14 cellular contexts compared by ENCODE assay signal in genomic region chr19:11198769-11199469, GRCh38. TPM values are rescaled to one million over a fixed set of nuclear protein-coding genes. Genes with fewer than 3 reads are reported as not detected.
DNase-seq lines count a peak whose midpoint lies in the region; ATAC-seq, FAIRE-seq and TF ChIP-seq lines count a peak whose summit lies in the region.
"Had no signal": no experiment of that assay in that cellular context is flagged by ENCODE, and none has a peak within 500 bp of the region (broad histone marks: within the 10 kb centered on the region; RNA-seq: fewer than 3 reads in every experiment).

No MANE protein-coding gene starts in this region.

- no peak overlapping the region for H2BK12ac ChIP-seq in H9 (ENCODE audit: insufficient read length, low read depth, low read length)

- H4K5ac ChIP-seq in H9 (ENCODE audit: insufficient read length, low read depth, low read length): no peak overlapping the region

- H2AFZ ChIP-seq in H9 (ENCODE audit: low read length) (no peak overlapping the region), HepG2 (ENCODE audit: low read length) (no peak overlapping the region), smooth muscle cell (ENCODE audit: low read depth) (no peak overlapping the region)

- no peaks in the 10 kb centered on the region for H3K9me3 Mint-ChIP-seq in H9
- H3K9me3 Mint-ChIP-seq: T-helper 2 cell treated with Interferon-gamma antibody and Interleukin-4, amounts not matched to agents 5 μg/mL and 100 μg/mL, for 36 hours had no signal

- FAIRE-seq in HepG2 (lab: Jason Lieb, UNC): peak; percentile 26
- FAIRE-seq: endometrium, H54 had no signal

- DNase-seq in H9 (no peak), adipocyte (ENCODE audit: low read depth) (no peak), HepG2 (ENCODE audit: low spot score) (no peak), spleen (no peak), testis (no peak), smooth muscle cell (lab: John Stamatoyannopoulos, UW; ENCODE audit: unreplicated experiment) (no peak)
- DNase-seq: stimulated activated CD4-positive, alpha-beta T cell treated with anti-CD3 and anti-CD28 coated beads, Interleukin-15, amount 100 ng/mL, for 24 hours had no signal

- H2AK5ac ChIP-seq in H9 (ENCODE audit: insufficient read length, low read length): no peak overlapping the region

- no peak for TF ChIP-seq EP300 in HepG2 (IDR thresholded peaks at IDR 0.05; ENCODE audit: low read depth in 2 of 2, low read length in 2 of 2)
- no peak for TF ChIP-seq EP300 in HepG2 (CRISPR knock-in tag; IDR thresholded peaks at IDR 0.05; ENCODE audit: borderline replicate concordance)

- H3K27ac ChIP-seq in H9 (ENCODE audit: insufficient read length, low read depth, low read length) (no peak overlapping the region), HepG2 (ENCODE audit: extremely low read length, insufficient read depth, low read length) (no peak overlapping the region), stomach smooth muscle (ENCODE audit: low read length) (peak overlapping the region; percentile 67), spleen (peak overlapping the region in 4 of 8 donors; percentile 9 to 85 (median 82)), testis (peak overlapping the region in 1 of 2 donors; percentile 95), smooth muscle cell (ENCODE audit: low read depth) (no peak overlapping the region)
- H3K27ac ChIP-seq: KMS-11 had no signal

- peaks cover 3 to 30% (median 17%) of the 10 kb centered on the region in 3 experiments; a peak in 5 of 7 replicates for H3K36me3 Mint-ChIP-seq in H9 (ENCODE audit: insufficient read depth in 1 of 3, low read depth in 3 of 3)

- no TSS peak for BruUV-seq in HepG2 (replicated peaks; lab: Mats Ljungman, UMichigan)

- POLR2A ChIA-PET in HepG2 (lab: Yijun Ruan, JAX): interaction anchor here (1.7 kb wide), 1 partner anchor 56 kb away, joined by 21 read pairs; no protein-coding TSS in a partner anchor

- no peak overlapping the region for H4K8ac ChIP-seq in H9 (replicated peaks; ENCODE audit: insufficient read length, low read depth, low read length)

- no peak for TF ChIP-seq CTCF in H9 (conservative IDR thresholded peaks at IDR 0.05)
- no peak for TF ChIP-seq CTCF in HepG2 (CRISPR knock-in tag; IDR thresholded peaks at IDR 0.05)
- no peak for TF ChIP-seq CTCF in spleen (IDR thresholded peaks at IDR 0.05 in 8 of 11, conservative IDR thresholded peaks at IDR 0.05 in 3 of 11)
- no peak for TF ChIP-seq CTCF in testis (IDR thresholded peaks at IDR 0.05)
- no peak for TF ChIP-seq CTCF in smooth muscle cell (IDR thresholded peaks at IDR 0.05; ENCODE audit: borderline replicate concordance, insufficient read depth, poor library complexity, severe bottlenecking)

- H3K4me3 ChIP-seq in adipocyte (ENCODE audit: low read length) (no peak overlapping the region), HepG2 (replicated peaks in 1 of 3; ENCODE audit: insufficient read depth in 1 of 3, low read depth in 2 of 3, low read length in 3 of 3) (no peak overlapping the region), stomach smooth muscle (ENCODE audit: low read length in 2 of 2) (no peak overlapping the region), spleen (no peak overlapping the region), testis (no peak overlapping the region), smooth muscle cell (no peak overlapping the region)

- no peak overlapping the region for H3K23ac ChIP-seq in H9 (ENCODE audit: insufficient read length, low read depth, low read length)

- ATAC-seq in HepG2: no peak
- ATAC-seq in GM19023 (IDR thresholded peaks at IDR 0.05; ENCODE audit: unreplicated experiment): no peak

- H3K56ac ChIP-seq in H9 (ENCODE audit: insufficient read length, low read depth, low read length): no peak overlapping the region

- H3K9me3 ChIP-seq in H9 (ENCODE audit: control insufficient read depth, low read depth, low read length): no peaks in the 10 kb centered on the region
- no peaks in the 10 kb centered on the region for H3K9me3 ChIP-seq in adipocyte (ENCODE audit: control insufficient read depth, low read length)
- no peaks in the 10 kb centered on the region for H3K9me3 ChIP-seq in HepG2 (ENCODE audit: low read length)
- H3K9me3 ChIP-seq in stomach smooth muscle (ENCODE audit: control insufficient read depth in 2 of 2, low read length in 2 of 2): no peaks in the 10 kb centered on the region
- H3K9me3 ChIP-seq in spleen: no peaks in the 10 kb centered on the region
- no peaks in the 10 kb centered on the region for H3K9me3 ChIP-seq in testis
- no peaks in the 10 kb centered on the region for H3K9me3 ChIP-seq in smooth muscle cell (replicated peaks; ENCODE audit: low read depth)

- intact Hi-C loops in HepG2 (cut with micrococcal nuclease; ENCODE audit: unreplicated experiment) (no loop called here), spleen (cut with DNase I; ENCODE audit: low total_unique reads) (no loop called here), testis (cut with DNase I; ENCODE audit: low total_unique reads) (loop anchor here (2.0 kb wide), 1 partner anchor 36 kb away; no protein-coding TSS in a partner anchor)

- no peaks in the 10 kb centered on the region for H3K27me3 ChIP-seq in H9 (ENCODE audit: insufficient read depth, low read length)
- H3K27me3 ChIP-seq in adipocyte (replicated peaks; ENCODE audit: control insufficient read depth, insufficient read depth, low read length): no peaks in the 10 kb centered on the region
- no peaks in the 10 kb centered on the region; a peak in 1 of 5 replicates for H3K27me3 ChIP-seq in HepG2 (ENCODE audit: control insufficient read depth in 1 of 2, insufficient read depth in 2 of 2, low read length in 2 of 2)
- H3K27me3 ChIP-seq in stomach smooth muscle (ENCODE audit: control insufficient read depth in 1 of 2, insufficient read depth in 2 of 2, low read length in 2 of 2): no peaks in the 10 kb centered on the region
- peaks cover 0 to 28% (median 4%) of the 10 kb centered on the region in 7 donors for H3K27me3 ChIP-seq in spleen (replicated peaks in 1 of 7)
- no peaks in the 10 kb centered on the region for H3K27me3 ChIP-seq in testis
- no peaks in the 10 kb centered on the region for H3K27me3 ChIP-seq in smooth muscle cell (ENCODE audit: low read depth)

- H3F3A ChIP-seq in smooth muscle cell (ENCODE audit: low read depth): peaks cover 4% of the 10 kb centered on the region

- H3K4me2 ChIP-seq in H9 (ENCODE audit: insufficient read depth, insufficient read length, low read length) (no peak overlapping the region), HepG2 (ENCODE audit: low read depth, low read length) (no peak overlapping the region), smooth muscle cell (no peak overlapping the region)

- TF ChIP-seq POLR2A in HepG2 (IDR thresholded peaks at IDR 0.05; ENCODE audit: insufficient read depth in 1 of 2, low read depth in 2 of 2, low read length in 2 of 2): no peak
- TF ChIP-seq POLR2A in spleen (IDR thresholded peaks at IDR 0.05): no peak
- TF ChIP-seq POLR2A in testis (IDR thresholded peaks at IDR 0.05): no peak

- H4K20me1 ChIP-seq in H9 (ENCODE audit: control insufficient read depth, insufficient read depth, insufficient read length) (no peaks in the 10 kb centered on the region), HepG2 (ENCODE audit: insufficient read depth, low read length) (no peaks in the 10 kb centered on the region), smooth muscle cell (ENCODE audit: low read depth) (peaks cover 15% of the 10 kb centered on the region)

- no peak overlapping the region for H4K91ac ChIP-seq in H9 (ENCODE audit: insufficient read length, low read depth, low read length)

- H3T11ph ChIP-seq in H9 (ENCODE audit: low read length): no peak overlapping the region

- H2BK15ac ChIP-seq in H9 (ENCODE audit: low read depth, low read length): no peak overlapping the region

- peaks cover 9 to 16% of the 10 kb centered on the region in 2 experiments for H3K4me1 Mint-ChIP-seq in H9

- no peak overlapping the region for H3K14ac ChIP-seq in H9 (ENCODE audit: insufficient read depth, low read length)

- WGBS in H9 (ENCODE audit: extremely low coverage, insufficient read length, low lambda C conversion rate): no CpG with 5 or more reads among the region's 9 CpGs
- WGBS in HepG2 (ENCODE audit: low lambda C conversion rate): 84% methylated on average over 9 of the region's 9 CpGs
- WGBS in spleen, 5 donors: 71 to 86% (median 78%) methylated on average over 9 of the region's 9 CpGs
- 69 to 73% methylated on average over 8 to 9 of the region's 9 CpGs for WGBS in testis, 2 donors
- WGBS in smooth muscle cell (ENCODE audit: low lambda C conversion rate): 58% methylated on average over 9 of the region's 9 CpGs

- peak overlapping the region; percentile 59 to 60; a peak in 3 of 5 replicates for H3K4me3 Mint-ChIP-seq in H9

- H2BK5ac ChIP-seq in H9 (ENCODE audit: insufficient read length, low read length): no peak overlapping the region

- no peak overlapping the region for H3K18ac ChIP-seq in H9 (ENCODE audit: insufficient read length, low read depth, low read length)

- no peak overlapping the region for H2BK20ac ChIP-seq in H9 (ENCODE audit: low read depth, low read length, poor library complexity, severe bottlenecking)

- TF ChIP-seq RAD21 in HepG2 (CRISPR knock-in tag; IDR thresholded peaks at IDR 0.05): no peak

- H3K36me3 ChIP-seq in adipocyte (ENCODE audit: control insufficient read depth, insufficient read depth, low read length, severe bottlenecking): peaks cover 24% of the 10 kb centered on the region
- peaks cover 2 to 9% of the 10 kb centered on the region in 2 experiments; a peak in 1 of 5 replicates for H3K36me3 ChIP-seq in HepG2 (replicated peaks in 1 of 2; ENCODE audit: control insufficient read depth in 1 of 2, insufficient read depth in 2 of 2, low read length in 2 of 2)
- peaks cover 0 to 4% of the 10 kb centered on the region in 2 donors for H3K36me3 ChIP-seq in stomach smooth muscle (ENCODE audit: control insufficient read depth in 2 of 2, insufficient read depth in 2 of 2, low read length in 2 of 2)
- H3K36me3 ChIP-seq in spleen: peaks cover 0 to 37% (median 4%) of the 10 kb centered on the region in 6 donors
- H3K36me3 ChIP-seq in testis (ENCODE audit: low read depth, missing control alignments): no peaks in the 10 kb centered on the region
- H3K36me3 ChIP-seq in smooth muscle cell (ENCODE audit: low read depth): no peaks in the 10 kb centered on the region

- H3K79me2 ChIP-seq in H9 (ENCODE audit: insufficient read depth, low read length) (no peaks in the 10 kb centered on the region), HepG2 (ENCODE audit: insufficient read depth, low read length) (no peaks in the 10 kb centered on the region), smooth muscle cell (ENCODE audit: low read depth) (peaks cover 23% of the 10 kb centered on the region)

- CTCF ChIA-PET in HepG2 (lab: Yijun Ruan, JAX; ENCODE audit: low intra/inter-chr PET ratio, low total read pairs): no interaction called here

- no peak overlapping the region for H2BK120ac ChIP-seq in H9 (ENCODE audit: low read depth, low read length, poor library complexity, severe bottlenecking)

- H3K4ac ChIP-seq in H9 (ENCODE audit: low read depth, low read length): no peak overlapping the region

- no peaks in the 10 kb centered on the region; the same call in 1 of the 2 replicates for H3K4me1 ChIP-seq in H9 (ENCODE audit: insufficient read depth, low read length)
- peaks cover 47% of the 10 kb centered on the region for H3K4me1 ChIP-seq in adipocyte (ENCODE audit: control insufficient read depth, insufficient read depth, low read length)
- peaks cover 18% of the 10 kb centered on the region for H3K4me1 ChIP-seq in HepG2 (ENCODE audit: insufficient read depth, low read length)
- peaks cover 57% of the 10 kb centered on the region for H3K4me1 ChIP-seq in stomach smooth muscle (ENCODE audit: control insufficient read depth, insufficient read depth, low read length)
- H3K4me1 ChIP-seq in spleen: peaks cover 12 to 60% (median 35%) of the 10 kb centered on the region in 6 donors
- H3K4me1 ChIP-seq in testis: peaks cover 29% of the 10 kb centered on the region
- no peaks in the 10 kb centered on the region for H3K4me1 ChIP-seq in smooth muscle cell (ENCODE audit: low read depth)

- H3K9ac ChIP-seq in H9 (ENCODE audit: extremely low read depth, insufficient read length, low read length): no peak overlapping the region
- peak overlapping the region; percentile 71 for H3K9ac ChIP-seq in adipocyte (ENCODE audit: low read length)
- no peak overlapping the region for H3K9ac ChIP-seq in HepG2 (ENCODE audit: insufficient read depth, low read depth, low read length)
- no peak overlapping the region for H3K9ac ChIP-seq in stomach smooth muscle (ENCODE audit: low read length in 2 of 2)
- no peak overlapping the region for H3K9ac ChIP-seq in smooth muscle cell (ENCODE audit: low read depth)
- H3K9ac ChIP-seq: KMS-11 had no signal

- H3K27me3 Mint-ChIP-seq in H9 (ENCODE audit: low read depth): peaks cover 2% of the 10 kb centered on the region; the same call in 1 of the 2 replicates

- no peaks in the 10 kb centered on the region for H3K79me1 ChIP-seq in H9 (ENCODE audit: insufficient read depth, low read depth, low read length, poor library complexity, severe bottlenecking)

- in situ Hi-C loops in HepG2 (cut with HindIII; ENCODE audit: extremely low pct_ligation_motif_present, low pct_unique_long_range_greater_than_20kb): loop anchor here (5.0 kb wide), 1 partner anchor 42 kb away; the partner anchor contains the start of gene SPC24

- H3K27ac Mint-ChIP-seq in H9: no peak overlapping the region
- H3K27ac Mint-ChIP-seq: T-helper 2 cell treated with Interferon-gamma antibody and Interleukin-4, amounts not matched to agents 5 μg/mL and 100 μg/mL, for 36 hours had no signal

- H3K23me2 ChIP-seq in H9 (ENCODE audit: insufficient read length, low read depth, low read length, poor library complexity, severe bottlenecking): peaks cover 4% of the 10 kb centered on the region

RNA-seq across cellular contexts. Expression of gene KANK2, which starts 1.6 kb away (rescaled TPM):
- total RNA-seq in H9 (2021) (42.0 and 44.0 TPM in 2 replicates), HepG2 (2016; rRNA removed; fragmentation: Illumina TruSeq; extraction: Trizol) (11.0 and 12.9 TPM in 2 replicates), spleen (100 to 1,000 TPM in 4 of 7 donors, 10 to 100 TPM in 3; 47.7 to 144 (median 117) TPM), testis (100 to 1,000 TPM in 1 of 2 donors, 10 to 100 TPM in 1; 98.9 to 161 TPM), smooth muscle cell (28.1 and 44.1 TPM in 2 replicates)
- total RNA-seq in HepG2 (2016; cell fraction: cytosol; rRNA removed; fragmentation: Illumina TruSeq; extraction: Trizol; ENCODE audit: low read depth): 1.5 TPM in 2 replicates
- 10.8 and 16.5 TPM in 2 replicates for total RNA-seq in HepG2 (2016; cell fraction: insoluble cytoplasmic fraction; rRNA removed; fragmentation: Illumina TruSeq; extraction: Trizol)
- 6.2 TPM in 2 replicates for total RNA-seq in HepG2 (2016; cell fraction: membrane; rRNA removed; fragmentation: Illumina TruSeq; extraction: Trizol)
- 12.8 and 13.5 TPM in 2 replicates for total RNA-seq in HepG2 (2016; cell fraction: nucleus; rRNA removed; fragmentation: Illumina TruSeq; extraction: Trizol)
- polyA plus RNA-seq in HepG2 (2011; rRNA removed) (5.7 and 6.8 TPM in 2 replicates), spleen (10 to 100 TPM; 16.3 to 34.9 (median 20.1) TPM), testis (ENCODE audit: insufficient read depth, low read depth, low replicate concordance) (77.7 TPM), smooth muscle cell (31.9 and 32.0 TPM in 2 replicates)
- polyA plus RNA-seq in HepG2 (2011; cell fraction: cytosol; rRNA removed): 4.3 and 5.1 TPM in 2 replicates
- polyA plus RNA-seq in HepG2 (2011; cell fraction: nucleus; rRNA removed): 21.5 and 24.8 TPM in 2 replicates
- 7.1 and 11.3 TPM in 2 replicates for polyA plus RNA-seq in HepG2 (2012)
- 0.79 and 1.2 TPM in 2 replicates for polyA plus RNA-seq in HepG2 (2016; cell fraction: cytosol; fragmentation: Illumina TruSeq; extraction: Trizol; ENCODE audit: low read depth)
- polyA plus RNA-seq in HepG2 (2016; cell fraction: insoluble cytoplasmic fraction; fragmentation: Illumina TruSeq; extraction: Trizol; ENCODE audit: low read depth): 8.4 and 13.7 TPM in 2 replicates
- polyA plus RNA-seq in HepG2 (2016; cell fraction: membrane; fragmentation: Illumina TruSeq; extraction: Trizol; ENCODE audit: low read depth): 2.9 and 3.9 TPM in 2 replicates
- 27.2 and 28.0 TPM in 2 replicates for polyA plus RNA-seq in HepG2 (2016; cell fraction: nucleus; fragmentation: Illumina TruSeq; extraction: Trizol; ENCODE audit: insufficient read depth, low read depth)
- 25.5 and 78.0 TPM in 2 replicates for polyA minus RNA-seq in HepG2 (2011; rRNA and poly(A)+ RNA removed; ENCODE audit: low replicate concordance)
- polyA minus RNA-seq in HepG2 (2011; cell fraction: cytosol; rRNA and poly(A)+ RNA removed): 8.5 and 9.8 TPM in 2 replicates
- polyA minus RNA-seq in HepG2 (2011; cell fraction: nucleus; rRNA and poly(A)+ RNA removed): 5.2 and 9.0 TPM in 2 replicates

RNA-seq across cellular contexts. Expression of gene ANGPTL8, which starts 40.5 kb away (rescaled TPM):
- not detected in 2 replicates for total RNA-seq in H9 (2021)
- 9.8 and 27.3 TPM in 2 replicates for total RNA-seq in HepG2 (2016; rRNA removed; fragmentation: Illumina TruSeq; extraction: Trizol)
- 8.5 and 9.2 TPM in 2 replicates for total RNA-seq in HepG2 (2016; cell fraction: cytosol; rRNA removed; fragmentation: Illumina TruSeq; extraction: Trizol; ENCODE audit: low read depth)
- total RNA-seq in HepG2 (2016; cell fraction: insoluble cytoplasmic fraction; rRNA removed; fragmentation: Illumina TruSeq; extraction: Trizol): 10.0 and 28.0 TPM in 2 replicates
- 4.7 and 6.0 TPM in 2 replicates for total RNA-seq in HepG2 (2016; cell fraction: membrane; rRNA removed; fragmentation: Illumina TruSeq; extraction: Trizol)
- 17.9 and 23.8 TPM in 2 replicates for total RNA-seq in HepG2 (2016; cell fraction: nucleus; rRNA removed; fragmentation: Illumina TruSeq; extraction: Trizol)
- polyA plus RNA-seq in HepG2 (2011; rRNA removed): 243 and 436 TPM in 2 replicates
- polyA plus RNA-seq in HepG2 (2011; cell fraction: cytosol; rRNA removed): 348 and 360 TPM in 2 replicates
- 144 and 221 TPM in 2 replicates for polyA plus RNA-seq in HepG2 (2011; cell fraction: nucleus; rRNA removed)
- polyA plus RNA-seq in HepG2 (2012): 51.8 and 140 TPM in 2 replicates
- polyA plus RNA-seq in HepG2 (2016; cell fraction: cytosol; fragmentation: Illumina TruSeq; extraction: Trizol; ENCODE audit: low read depth): 5.4 and 8.8 TPM in 2 replicates
- polyA plus RNA-seq in HepG2 (2016; cell fraction: insoluble cytoplasmic fraction; fragmentation: Illumina TruSeq; extraction: Trizol; ENCODE audit: low read depth): 8.3 and 9.3 TPM in 2 replicates
- polyA plus RNA-seq in HepG2 (2016; cell fraction: membrane; fragmentation: Illumina TruSeq; extraction: Trizol; ENCODE audit: low read depth): 5.7 and 6.0 TPM in 2 replicates
- 33.3 and 34.8 TPM in 2 replicates for polyA plus RNA-seq in HepG2 (2016; cell fraction: nucleus; fragmentation: Illumina TruSeq; extraction: Trizol; ENCODE audit: insufficient read depth, low read depth)
- 46.9 TPM in 1 of 2 replicates, not detected in the other for polyA minus RNA-seq in HepG2 (2011; rRNA and poly(A)+ RNA removed; ENCODE audit: low replicate concordance)
- polyA minus RNA-seq in HepG2 (2011; cell fraction: cytosol; rRNA and poly(A)+ RNA removed): 34.2 and 44.2 TPM in 2 replicates
- 16.1 and 21.8 TPM in 2 replicates for polyA minus RNA-seq in HepG2 (2011; cell fraction: nucleus; rRNA and poly(A)+ RNA removed)
- total RNA-seq in spleen: not detected
- under 1 TPM in 1 of 3 donors, not detected in 2; 0.30 TPM for polyA plus RNA-seq in spleen
- not detected for total RNA-seq in testis
- polyA plus RNA-seq in testis (ENCODE audit: insufficient read depth, low read depth, low replicate concordance): not detected
- total RNA-seq in smooth muscle cell: 0.54 TPM in 1 of 2 replicates, not detected in the other
- 0.48 and 0.80 TPM in 2 replicates for polyA plus RNA-seq in smooth muscle cell
- total RNA-seq: myocyte had no signal

RNA-seq across cellular contexts. Expression of gene SPC24, which starts 43.3 kb away (rescaled TPM):
- 50.8 and 51.5 TPM in 2 replicates for total RNA-seq in H9 (2021)
- 46.2 and 63.2 TPM in 2 replicates for total RNA-seq in HepG2 (2016; rRNA removed; fragmentation: Illumina TruSeq; extraction: Trizol)
- total RNA-seq in HepG2 (2016; cell fraction: cytosol; rRNA removed; fragmentation: Illumina TruSeq; extraction: Trizol; ENCODE audit: low read depth): 7.6 and 7.9 TPM in 2 replicates
- 47.6 and 55.0 TPM in 2 replicates for total RNA-seq in HepG2 (2016; cell fraction: insoluble cytoplasmic fraction; rRNA removed; fragmentation: Illumina TruSeq; extraction: Trizol)
- 21.9 and 24.3 TPM in 2 replicates for total RNA-seq in HepG2 (2016; cell fraction: membrane; rRNA removed; fragmentation: Illumina TruSeq; extraction: Trizol)
- 24.3 and 25.4 TPM in 2 replicates for total RNA-seq in HepG2 (2016; cell fraction: nucleus; rRNA removed; fragmentation: Illumina TruSeq; extraction: Trizol)
- 8.8 and 10.0 TPM in 2 replicates for polyA plus RNA-seq in HepG2 (2011; rRNA removed)
- polyA plus RNA-seq in HepG2 (2011; cell fraction: cytosol; rRNA removed): 6.3 and 10.5 TPM in 2 replicates
- 10.2 and 12.2 TPM in 2 replicates for polyA plus RNA-seq in HepG2 (2011; cell fraction: nucleus; rRNA removed)
- 3.9 and 8.5 TPM in 2 replicates for polyA plus RNA-seq in HepG2 (2012)
- 3.0 and 3.9 TPM in 2 replicates for polyA plus RNA-seq in HepG2 (2016; cell fraction: cytosol; fragmentation: Illumina TruSeq; extraction: Trizol; ENCODE audit: low read depth)
- polyA plus RNA-seq in HepG2 (2016; cell fraction: insoluble cytoplasmic fraction; fragmentation: Illumina TruSeq; extraction: Trizol; ENCODE audit: low read depth): 26.0 and 27.0 TPM in 2 replicates
- 7.2 and 8.5 TPM in 2 replicates for polyA plus RNA-seq in HepG2 (2016; cell fraction: membrane; fragmentation: Illumina TruSeq; extraction: Trizol; ENCODE audit: low read depth)
- polyA plus RNA-seq in HepG2 (2016; cell fraction: nucleus; fragmentation: Illumina TruSeq; extraction: Trizol; ENCODE audit: insufficient read depth, low read depth): 31.6 and 34.4 TPM in 2 replicates
- polyA minus RNA-seq in HepG2 (2011; rRNA and poly(A)+ RNA removed; ENCODE audit: low replicate concordance): 27.2 and 131 TPM in 2 replicates
- 11.4 and 21.7 TPM in 2 replicates for polyA minus RNA-seq in HepG2 (2011; cell fraction: cytosol; rRNA and poly(A)+ RNA removed)
- polyA minus RNA-seq in HepG2 (2011; cell fraction: nucleus; rRNA and poly(A)+ RNA removed): 8.6 and 9.8 TPM in 2 replicates
- total RNA-seq in spleen: 1 to 10 TPM; 2.0 to 9.7 (median 3.6) TPM
- polyA plus RNA-seq in spleen: 1 to 10 TPM; 1.7 to 4.4 (median 3.9) TPM
- 1 to 10 TPM; 7.1 to 7.4 TPM for total RNA-seq in testis
- 5.4 TPM for polyA plus RNA-seq in testis (ENCODE audit: insufficient read depth, low read depth, low replicate concordance)
- total RNA-seq in smooth muscle cell: 7.6 and 10.1 TPM in 2 replicates
- 6.1 and 9.7 TPM in 2 replicates for polyA plus RNA-seq in smooth muscle cell
